16 cellular contexts compared by ENCODE assay signal in genomic region chr6:142631517-142632385, GRCh38.
"Had no signal": no experiment of that assay in that cellular context is flagged by ENCODE, and none has a peak within 500 bp of the region (broad histone marks: within the 10 kb centered on the region; RNA-seq: fewer than 3 reads in every experiment).

No MANE protein-coding gene starts in this region.

- H3K4me1 ChIP-seq: gastrocnemius medialis, heart left ventricle, right atrium auricular region, stomach, testis had no signal

- H3K36me3 ChIP-seq: gastrocnemius medialis, heart left ventricle, right atrium auricular region, stomach had no signal

- H3K27ac ChIP-seq: gastrocnemius medialis, heart left ventricle, right atrium auricular region, stomach, testis had no signal

- DNase-seq: activated CD4-positive, alpha-beta T cell treated with anti-CD3 and anti-CD28 coated beads, Interleukin-2, amount 50 U/mL, for 1 hour; activated CD4-positive, CD25-positive, alpha-beta regulatory T cell; activated naive CD4-positive, alpha-beta T cell; activated naive CD8-positive, alpha-beta T cell treated with anti-CD3 and anti-CD28 coated beads, Interleukin-2, amount 10 ng/mL, durations not matched to agents 7 days and 5 days; aorta; effector memory CD4-positive, alpha-beta T cell; gastrocnemius medialis; heart left ventricle; nephron progenitor cell; occipital lobe; stimulated activated CD4-positive, alpha-beta T cell treated with anti-CD3 and anti-CD28 coated beads, Interleukin-4, amount 100 ng/mL, for 1 hour; stomach; testis had no signal

- H3K4me3 Mint-ChIP-seq: activated naive CD8-positive, alpha-beta T cell treated with anti-CD3 and anti-CD28 coated beads, Interleukin-2, amount 10 ng/mL, durations not matched to agents 7 days and 5 days; dendritic cell treated with granulocyte-macrophage colony-stimulating factor and Interleukin-4, amounts not matched to agents 40 ng/mL and 50 ng/mL, for 4 days; nephron progenitor cell; T-helper 1 cell treated with Interleukin-12 subunit alpha and Interleukin-12 subunit beta and Interleukin-4 antibody, amounts not matched to agents 30 μg/mL and 1 μg/mL, for 36 hours had no signal

- H3K9me3 ChIP-seq: gastrocnemius medialis, heart left ventricle, right atrium auricular region, stomach, testis had no signal

- H3K27me3 ChIP-seq: gastrocnemius medialis, heart left ventricle, right atrium auricular region, stomach, testis had no signal

- H3K9me3 Mint-ChIP-seq: activated naive CD8-positive, alpha-beta T cell treated with anti-CD3 and anti-CD28 coated beads, Interleukin-2, amount 10 ng/mL, durations not matched to agents 7 days and 5 days; dendritic cell treated with granulocyte-macrophage colony-stimulating factor and Interleukin-4, amounts not matched to agents 40 ng/mL and 50 ng/mL, for 4 days; nephron progenitor cell; T-helper 1 cell treated with Interleukin-12 subunit alpha and Interleukin-12 subunit beta and Interleukin-4 antibody, amounts not matched to agents 30 μg/mL and 1 μg/mL, for 36 hours had no signal

- ATAC-seq: gastrocnemius medialis, heart left ventricle had no signal

- H3K27me3 Mint-ChIP-seq: activated naive CD8-positive, alpha-beta T cell treated with anti-CD3 and anti-CD28 coated beads, Interleukin-2, amount 10 ng/mL, durations not matched to agents 7 days and 5 days; dendritic cell treated with granulocyte-macrophage colony-stimulating factor and Interleukin-4, amounts not matched to agents 40 ng/mL and 50 ng/mL, for 4 days had no signal

- H3K27ac Mint-ChIP-seq: activated naive CD8-positive, alpha-beta T cell treated with anti-CD3 and anti-CD28 coated beads, Interleukin-2, amount 10 ng/mL, durations not matched to agents 7 days and 5 days; dendritic cell treated with granulocyte-macrophage colony-stimulating factor and Interleukin-4, amounts not matched to agents 40 ng/mL and 50 ng/mL, for 4 days; nephron progenitor cell; T-helper 1 cell treated with Interleukin-12 subunit alpha and Interleukin-12 subunit beta and Interleukin-4 antibody, amounts not matched to agents 30 μg/mL and 1 μg/mL, for 36 hours had no signal

- H3K4me3 ChIP-seq: gastrocnemius medialis, heart left ventricle, right atrium auricular region, stomach, testis had no signal
